Comparison of ENCODE assay signal across 27 cellular contexts in the genomic region with DNA sequence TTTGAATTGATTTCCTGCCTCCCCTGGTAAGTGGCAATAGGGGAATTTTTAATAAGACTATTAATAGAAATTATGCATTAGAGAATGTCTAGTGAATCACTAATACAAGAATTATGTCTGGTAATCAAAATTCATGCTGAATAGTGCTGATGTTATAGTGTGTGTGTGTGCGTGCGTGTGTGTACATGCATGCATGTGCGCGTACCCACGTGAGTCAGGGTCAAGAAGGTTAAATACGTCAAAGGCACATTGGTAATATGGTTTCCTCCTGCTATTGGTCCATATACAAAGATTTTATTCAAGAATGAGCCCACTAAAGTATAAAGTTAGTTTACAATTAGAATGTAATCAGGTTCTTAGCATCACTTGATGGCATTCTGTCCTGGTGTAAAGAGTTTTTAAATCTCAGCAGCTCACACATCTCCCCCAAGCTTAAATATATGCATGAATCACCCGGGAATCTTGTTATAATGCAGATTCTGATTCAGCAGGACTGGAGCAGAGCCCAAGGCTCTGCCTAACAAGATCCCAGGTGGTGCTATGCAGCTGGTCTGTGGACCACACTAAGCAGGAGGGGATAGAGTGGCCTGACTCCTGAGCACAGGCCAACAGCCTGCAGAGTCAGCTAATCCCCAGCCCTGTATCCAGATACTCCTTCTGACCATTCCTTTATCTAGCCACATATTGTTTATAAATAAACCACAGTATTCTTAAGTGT. TPM values are rescaled to one million over a fixed set of nuclear protein-coding genes. Genes with fewer than 3 reads are reported as not detected.
DNase-seq lines count a peak whose midpoint lies in the region; ATAC-seq, FAIRE-seq and TF ChIP-seq lines count a peak whose summit lies in the region.
"Had no signal": no experiment of that assay in that cellular context is flagged by ENCODE, and none has a peak within 500 bp of the region (broad histone marks: within the 10 kb centered on the region; RNA-seq: fewer than 3 reads in every experiment).

No MANE protein-coding gene starts in this region.

- no peaks in the 10 kb centered on the region for H3K4me1 Mint-ChIP-seq in glutamatergic neuron (ENCODE audit: low read depth, unreplicated experiment)
- H3K4me1 Mint-ChIP-seq: activated B cell treated with CpG ODN at 0.5 μM for 24 hours; activated naive CD4-positive, alpha-beta T cell treated with anti-CD3 and anti-CD28 coated beads, Interleukin-2, amount 10 ng/mL, durations not matched to agents 7 days and 5 days had no signal

- no peaks in the 10 kb centered on the region for H4K20me1 ChIP-seq in HepG2 (ENCODE audit: insufficient read depth, low read length)

- BruUV-seq in HepG2 (replicated peaks; lab: Mats Ljungman, UMichigan): no TSS peak

- no peaks in the 10 kb centered on the region for H3K79me2 ChIP-seq in HepG2 (ENCODE audit: insufficient read depth, low read length)

- H3K36me3 ChIP-seq in HepG2 (replicated peaks in 1 of 2; ENCODE audit: control insufficient read depth in 1 of 2, insufficient read depth in 2 of 2, low read length in 2 of 2): no peaks in the 10 kb centered on the region
- H3K36me3 ChIP-seq in right lobe of liver: no peaks in the 10 kb centered on the region
- no peaks in the 10 kb centered on the region for H3K36me3 ChIP-seq in bronchial epithelial cell (ENCODE audit: control insufficient read depth, insufficient read depth, low read length)
- H3K36me3 ChIP-seq: gastrocnemius medialis, lower lobe of right lung, sigmoid colon had no signal

- no peak overlapping the region for H2AFZ ChIP-seq in HepG2 (ENCODE audit: low read length)

- H3K4me2 ChIP-seq in HepG2 (ENCODE audit: low read depth, low read length): no peak overlapping the region

- FAIRE-seq in HepG2 (lab: Jason Lieb, UNC) (no peak), bronchial epithelial cell (lab: Jason Lieb, UNC) (no peak)
- FAIRE-seq: A204.1, GM18507 had no signal

- no peaks in the 10 kb centered on the region for H3K9me3 ChIP-seq in HepG2 (ENCODE audit: low read length)
- H3K9me3 ChIP-seq in right lobe of liver: no peaks in the 10 kb centered on the region
- H3K9me3 ChIP-seq: gastrocnemius medialis, lower lobe of right lung, sigmoid colon had no signal

- H3K4me3 Mint-ChIP-seq in glutamatergic neuron (ENCODE audit: unreplicated experiment): no peak overlapping the region
- H3K4me3 Mint-ChIP-seq: activated B cell treated with CpG ODN at 0.5 μM for 24 hours; activated naive CD4-positive, alpha-beta T cell treated with anti-CD3 and anti-CD28 coated beads, Interleukin-2, amount 10 ng/mL, durations not matched to agents 7 days and 5 days; activated T-helper 1 cell treated with anti-CD3 and anti-CD28 coated beads, Interleukin-12 subunit alpha, Interleukin-12 subunit beta, Interleukin-2, Interleukin-4 antibody, amounts not matched to agents 30 ng/mL and 10 ng/mL and 1 ng/mL, durations not matched to agents 14 hours and 24 hours and 36 hours; CD8-positive, alpha-beta T cell; type B pancreatic cell had no signal

- TF ChIP-seq EP300 in HepG2 (IDR thresholded peaks at IDR 0.05; ENCODE audit: low read depth in 2 of 2, low read length in 2 of 2) (no peak), HepG2 (CRISPR knock-in tag; IDR thresholded peaks at IDR 0.05; ENCODE audit: borderline replicate concordance) (no peak)

- H3K27ac ChIP-seq in HepG2 (ENCODE audit: extremely low read length, insufficient read depth, low read length) (no peak overlapping the region), right lobe of liver (no peak overlapping the region)
- H3K27ac ChIP-seq: epithelial cell of prostate, gastrocnemius medialis, lower lobe of right lung, sigmoid colon had no signal

- CTCF ChIA-PET in HepG2 (lab: Yijun Ruan, JAX; ENCODE audit: low intra/inter-chr PET ratio, low total read pairs): no interaction called here

- H3K4me3 ChIP-seq in HepG2 (replicated peaks in 1 of 3; ENCODE audit: insufficient read depth in 1 of 3, low read depth in 2 of 3, low read length in 3 of 3) (no peak overlapping the region), right lobe of liver (no peak overlapping the region), bronchial epithelial cell (ENCODE audit: low read depth, low read length) (no peak overlapping the region)
- H3K4me3 ChIP-seq: gastrocnemius medialis, lower lobe of right lung, sigmoid colon had no signal

- in situ Hi-C loops in HepG2 (cut with HindIII; ENCODE audit: extremely low pct_ligation_motif_present, low pct_unique_long_range_greater_than_20kb): no loop called here

- POLR2A ChIA-PET in HepG2 (lab: Yijun Ruan, JAX): no interaction called here

- no peaks in the 10 kb centered on the region for H3K36me3 Mint-ChIP-seq in glutamatergic neuron (ENCODE audit: unreplicated experiment)
- H3K36me3 Mint-ChIP-seq: activated naive CD4-positive, alpha-beta T cell treated with anti-CD3 and anti-CD28 coated beads, Interleukin-2, amount 10 ng/mL, durations not matched to agents 7 days and 5 days; CD8-positive, alpha-beta T cell; type B pancreatic cell had no signal

- WGBS in HepG2 (ENCODE audit: low lambda C conversion rate): 65% methylated on average over 7 of the region's 7 CpGs
- 81% methylated on average over 7 of the region's 7 CpGs for WGBS in right lobe of liver (ENCODE audit: insufficient coverage, low coverage, low lambda C conversion rate, missing lambda C conversion rate)

- intact Hi-C loops in HepG2 (cut with micrococcal nuclease; ENCODE audit: unreplicated experiment) (no loop called here), right lobe of liver (cut with DNase I) (no loop called here)

- ATAC-seq in HepG2: no peak
- ATAC-seq in right lobe of liver: no peak
- ATAC-seq in stimulated activated naive CD8-positive, alpha-beta T cell treated with anti-CD3 and anti-CD28 coated beads, Interleukin-15, Interleukin-2, amounts not matched to agents 100 U/mL and 50 U/mL, for 24 hours: no peak
- no peak for ATAC-seq in GM19324 (IDR thresholded peaks at IDR 0.05; ENCODE audit: low FRiP score, unreplicated experiment)
- ATAC-seq: CD8-positive, alpha-beta T cell; gastrocnemius medialis; lower lobe of right lung had no signal

- TF ChIP-seq CTCF in HepG2 (CRISPR knock-in tag; IDR thresholded peaks at IDR 0.05) (no peak), right lobe of liver (IDR thresholded peaks at IDR 0.05) (no peak), bronchial epithelial cell (IDR thresholded peaks at IDR 0.05; ENCODE audit: insufficient read depth, low read length, severe bottlenecking) (no peak), glutamatergic neuron (IDR thresholded peaks at IDR 0.05; ENCODE audit: partially characterized antibody, unreplicated experiment) (no peak)

- no peak for TF ChIP-seq POLR2A in HepG2 (IDR thresholded peaks at IDR 0.05; ENCODE audit: insufficient read depth in 1 of 2, low read depth in 2 of 2, low read length in 2 of 2)
- no peak for TF ChIP-seq POLR2A in right lobe of liver (IDR thresholded peaks at IDR 0.05)

- DNase-seq in HepG2 (ENCODE audit: low spot score) (no peak), right lobe of liver (no peak), bronchial epithelial cell (ENCODE audit: low read depth) (peak; percentile 67), iris pigment epithelial cell (ENCODE audit: low read depth) (peak; percentile 11), T1000 (lab: John Stamatoyannopoulos, UW) (no peak), glutamatergic neuron (no peak)
- DNase-seq in stimulated activated naive CD8-positive, alpha-beta T cell treated with anti-CD3 and anti-CD28 coated beads, Interleukin-15, Interleukin-2, amounts not matched to agents 100 U/mL and 50 U/mL, for 24 hours: no peak
- DNase-seq: activated B cell treated with CpG ODN at 0.5 μM for 24 hours; activated naive CD4-positive, alpha-beta T cell treated with anti-CD3 and anti-CD28 coated beads, Interleukin-2, amount 10 ng/mL, durations not matched to agents 7 days and 5 days; CD8-positive, alpha-beta T cell; gastrocnemius medialis; GDM1; GOT3; lower lobe of right lung; NCI-H1092 treated with DMSO at 0.1 percent for 48 hours; NCI-H187 treated with DMSO at 0.1 percent for 48 hours; NCI-H774; OCI-M1; Right ventricle myocardium superior; sigmoid colon; stimulated activated CD4-positive, alpha-beta T cell treated with anti-CD3 and anti-CD28 coated beads, Interleukin-15, amount 100 ng/mL, for 24 hours had no signal

- TF ChIP-seq RAD21 in HepG2 (CRISPR knock-in tag; IDR thresholded peaks at IDR 0.05): no peak

- peaks cover 2% of the 10 kb centered on the region for H3K27me3 Mint-ChIP-seq in glutamatergic neuron (ENCODE audit: unreplicated experiment)
- H3K27me3 Mint-ChIP-seq: activated B cell treated with CpG ODN at 0.5 μM for 24 hours; activated naive CD4-positive, alpha-beta T cell treated with anti-CD3 and anti-CD28 coated beads, Interleukin-2, amount 10 ng/mL, durations not matched to agents 7 days and 5 days; type B pancreatic cell had no signal

- peaks cover 0 to 3% of the 10 kb centered on the region in 2 experiments; a peak in 2 of 5 replicates for H3K27me3 ChIP-seq in HepG2 (ENCODE audit: control insufficient read depth in 1 of 2, insufficient read depth in 2 of 2, low read length in 2 of 2)
- no peaks in the 10 kb centered on the region for H3K27me3 ChIP-seq in right lobe of liver
- no peaks in the 10 kb centered on the region for H3K27me3 ChIP-seq in bronchial epithelial cell (ENCODE audit: control insufficient read depth, insufficient read depth, low read length)
- H3K27me3 ChIP-seq: gastrocnemius medialis, sigmoid colon had no signal

- no peak overlapping the region for H3K27ac Mint-ChIP-seq in glutamatergic neuron (ENCODE audit: unreplicated experiment)
- H3K27ac Mint-ChIP-seq: activated B cell treated with CpG ODN at 0.5 μM for 24 hours; activated naive CD4-positive, alpha-beta T cell treated with anti-CD3 and anti-CD28 coated beads, Interleukin-2, amount 10 ng/mL, durations not matched to agents 7 days and 5 days; activated T-helper 1 cell treated with anti-CD3 and anti-CD28 coated beads, Interleukin-12 subunit alpha, Interleukin-12 subunit beta, Interleukin-2, Interleukin-4 antibody, amounts not matched to agents 30 ng/mL and 10 ng/mL and 1 ng/mL, durations not matched to agents 14 hours and 24 hours and 36 hours; CD8-positive, alpha-beta T cell; type B pancreatic cell had no signal

- H3K9me3 Mint-ChIP-seq in glutamatergic neuron (ENCODE audit: unreplicated experiment): no peaks in the 10 kb centered on the region
- H3K9me3 Mint-ChIP-seq: activated B cell treated with CpG ODN at 0.5 μM for 24 hours; activated naive CD4-positive, alpha-beta T cell treated with anti-CD3 and anti-CD28 coated beads, Interleukin-2, amount 10 ng/mL, durations not matched to agents 7 days and 5 days; activated T-helper 1 cell treated with anti-CD3 and anti-CD28 coated beads, Interleukin-12 subunit alpha, Interleukin-12 subunit beta, Interleukin-2, Interleukin-4 antibody, amounts not matched to agents 30 ng/mL and 10 ng/mL and 1 ng/mL, durations not matched to agents 14 hours and 24 hours and 36 hours; CD8-positive, alpha-beta T cell; type B pancreatic cell had no signal

- no peak overlapping the region for H3K9ac ChIP-seq in HepG2 (ENCODE audit: insufficient read depth, low read depth, low read length)

- H3K4me1 ChIP-seq in HepG2 (ENCODE audit: insufficient read depth, low read length): peaks cover 8% of the 10 kb centered on the region; the same call in 1 of the 2 replicates
- H3K4me1 ChIP-seq in right lobe of liver: peaks cover 0 to 10% (median 3%) of the 10 kb centered on the region in 4 donors
- H3K4me1 ChIP-seq: gastrocnemius medialis, lower lobe of right lung, sigmoid colon had no signal

RNA-seq across cellular contexts. Expression of gene TTC9, which starts 43.9 kb away (rescaled TPM):
- total RNA-seq in HepG2 (2016; rRNA removed; fragmentation: Illumina TruSeq; extraction: Trizol) (0.13 and 0.14 TPM in 2 replicates), right lobe of liver (1 to 10 TPM in 3 of 6 experiments, under 1 TPM in 3; 0.15 to 5.5 (median 2.8) TPM), bronchial epithelial cell (5.3 and 9.7 TPM in 2 replicates), glutamatergic neuron (ENCODE audit: unreplicated experiment) (8.6 TPM)
- total RNA-seq in HepG2 (2016; cell fraction: cytosol; rRNA removed; fragmentation: Illumina TruSeq; extraction: Trizol; ENCODE audit: low read depth): 0.09 and 0.10 TPM in 2 replicates
- 0.06 and 0.15 TPM in 2 replicates for total RNA-seq in HepG2 (2016; cell fraction: insoluble cytoplasmic fraction; rRNA removed; fragmentation: Illumina TruSeq; extraction: Trizol)
- total RNA-seq in HepG2 (2016; cell fraction: membrane; rRNA removed; fragmentation: Illumina TruSeq; extraction: Trizol): 0.14 and 0.15 TPM in 2 replicates
- 0.13 TPM in 1 of 2 replicates, not detected in the other for total RNA-seq in HepG2 (2016; cell fraction: nucleus; rRNA removed; fragmentation: Illumina TruSeq; extraction: Trizol)
- 0.30 and 0.46 TPM in 2 replicates for polyA plus RNA-seq in HepG2 (2011; rRNA removed)
- 0.25 and 0.38 TPM in 2 replicates for polyA plus RNA-seq in HepG2 (2011; cell fraction: cytosol; rRNA removed)
- 0.19 TPM in 2 replicates for polyA plus RNA-seq in HepG2 (2011; cell fraction: nucleus; rRNA removed)
- polyA plus RNA-seq in HepG2 (2012): 0.11 and 0.28 TPM in 2 replicates
- 0.07 and 0.11 TPM in 2 replicates for polyA plus RNA-seq in HepG2 (2016; cell fraction: cytosol; fragmentation: Illumina TruSeq; extraction: Trizol; ENCODE audit: low read depth)
- polyA plus RNA-seq in HepG2 (2016; cell fraction: insoluble cytoplasmic fraction; fragmentation: Illumina TruSeq; extraction: Trizol; ENCODE audit: low read depth): 0.16 and 0.17 TPM in 2 replicates
- 0.14 and 0.16 TPM in 2 replicates for polyA plus RNA-seq in HepG2 (2016; cell fraction: membrane; fragmentation: Illumina TruSeq; extraction: Trizol; ENCODE audit: low read depth)
- 0.19 and 0.24 TPM in 2 replicates for polyA plus RNA-seq in HepG2 (2016; cell fraction: nucleus; fragmentation: Illumina TruSeq; extraction: Trizol; ENCODE audit: insufficient read depth, low read depth)
- 0.26 and 0.65 TPM in 2 replicates for polyA minus RNA-seq in HepG2 (2011; rRNA and poly(A)+ RNA removed; ENCODE audit: low replicate concordance)
- 0.18 and 0.30 TPM in 2 replicates for polyA minus RNA-seq in HepG2 (2011; cell fraction: cytosol; rRNA and poly(A)+ RNA removed)
- polyA minus RNA-seq in HepG2 (2011; cell fraction: nucleus; rRNA and poly(A)+ RNA removed): 0.37 TPM in 1 of 2 replicates, not detected in the other

Comparison
In these comparisons a context has a peak if more than half of its experiments do, and no peak if none do; other contexts are left out.
1. DNase-seq: peak in bronchial epithelial cell (single experiment) and iris pigment epithelial cell (single experiment); none in HepG2 (single experiment), right lobe of liver (0 of 3), T1000 (single experiment), stimulated activated naive CD8-positive, alpha-beta T cell treated with anti-CD3 and anti-CD28 coated beads, Interleukin-15, Interleukin-2, amounts not matched to agents 100 U/mL and 50 U/mL, for 24 hours (single experiment) and glutamatergic neuron (single experiment).